In the genomic region with DNA sequence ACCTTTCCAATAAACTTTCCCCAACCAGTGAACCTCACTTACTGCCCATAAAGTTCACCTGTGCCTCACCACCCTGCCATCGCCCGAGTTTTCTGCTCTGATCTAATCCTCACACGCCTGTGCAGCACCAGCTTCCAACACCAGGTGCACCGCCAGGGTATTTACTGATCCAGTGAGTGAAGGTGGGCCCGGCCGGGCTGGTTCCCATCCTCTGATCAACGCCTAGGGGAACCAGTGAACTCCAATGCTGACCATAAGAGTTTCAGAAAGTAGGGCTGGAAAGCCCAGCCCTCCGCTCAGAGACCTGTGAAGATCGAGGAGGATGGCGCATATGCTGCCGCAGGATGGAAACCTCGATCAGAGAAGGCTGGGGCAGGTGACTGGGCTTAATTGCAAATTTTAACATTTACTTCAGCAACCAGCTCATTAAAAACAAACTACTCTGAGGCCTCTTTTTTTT, we compare ENCODE assay signal across 8 cellular contexts. TPM values are rescaled to one million over a fixed set of nuclear protein-coding genes. Genes with fewer than 3 reads are reported as not detected.
DNase-seq lines count a peak whose midpoint lies in the region; FAIRE-seq and TF ChIP-seq lines count a peak whose summit lies in the region.

No MANE protein-coding gene starts in this region.

- H2AK5ac ChIP-seq in mesendoderm (ENCODE audit: low read length): no peak overlapping the region

- H2BK5ac ChIP-seq in mesendoderm (ENCODE audit: low read length): no peak overlapping the region

- peak overlapping the region; percentile 52 for H3K27ac ChIP-seq in mesendoderm (ENCODE audit: low read depth, low read length)

- DNase-seq in GM12865 (ENCODE audit: low read depth) (peak; percentile 85), HEK293T (ENCODE audit: extremely low spot score) (peak; percentile 56), NCI-H1436 treated with DMSO at 0.1 percent for 48 hours (lab: John Stamatoyannopoulos, UW) (peak; percentile 29), choroid plexus epithelial cell (ENCODE audit: low read depth) (peak; percentile 38), mesendoderm (peak; percentile 84), HTR-8/SVneo (ENCODE audit: insufficient read length, low spot score) (no peak)
- peak; percentile 44 for DNase-seq in activated CD4-positive, CD25-positive, alpha-beta regulatory T cell treated with anti-CD3 and anti-CD28 coated beads, Interleukin-2, amount 50 U/mL, for 16 hours (ENCODE audit: low read depth, low spot score)
- DNase-seq in stimulated activated CD8-positive, alpha-beta memory T cell treated with anti-CD3 and anti-CD28 coated beads, Interleukin-7, amount 100 ng/mL, for 24 hours (ENCODE audit: low read depth): peak; percentile 38

- H2BK15ac ChIP-seq in mesendoderm (replicated peaks; ENCODE audit: low read depth): no peak overlapping the region

- H3K18ac ChIP-seq in mesendoderm (ENCODE audit: low read length): peak overlapping the region; percentile 96

- no peak overlapping the region for H3K23ac ChIP-seq in mesendoderm (ENCODE audit: low read length)

- peak overlapping the region; percentile 67 for H3K9ac ChIP-seq in mesendoderm (ENCODE audit: low read length)

- TF ChIP-seq CTCF in GM12865 (IDR thresholded peaks at IDR 0.05; ENCODE audit: insufficient read depth, low read depth, low read length, missing control alignments): peak; percentile 57
- peak; percentile 53 for TF ChIP-seq CTCF in choroid plexus epithelial cell (conservative IDR thresholded peaks at IDR 0.05; ENCODE audit: low read depth, low read length)

- no peak overlapping the region for H4K5ac ChIP-seq in mesendoderm (ENCODE audit: low read length)

- H3K4me1 ChIP-seq in mesendoderm (ENCODE audit: control insufficient read depth, low read depth, low read length): peaks cover 5% of the 10 kb centered on the region

- H3K4me3 ChIP-seq in GM12865 (ENCODE audit: low read depth, low read length) (peak overlapping the region; percentile 85), choroid plexus epithelial cell (ENCODE audit: low read depth, low read length) (peak overlapping the region; percentile 62), mesendoderm (ENCODE audit: low read length) (peak overlapping the region; percentile 61)

- peak overlapping the region; percentile 71 for H3K56ac ChIP-seq in mesendoderm (ENCODE audit: low read length)

- no peaks in the 10 kb centered on the region for H3K36me3 ChIP-seq in mesendoderm (ENCODE audit: control insufficient read depth, insufficient read depth, low read length)

- WGBS in mesendoderm (ENCODE audit: extremely low coverage, insufficient coverage, low lambda C conversion rate): no CpG with 5 or more reads among the region's 12 CpGs

- peak overlapping the region; percentile 71 for H3K4me2 ChIP-seq in mesendoderm (ENCODE audit: low read length)

- H2BK120ac ChIP-seq in mesendoderm (ENCODE audit: low read depth, low read length): no peak overlapping the region

- H3K27me3 ChIP-seq in mesendoderm (ENCODE audit: insufficient read depth, low read length, poor library complexity): no peaks in the 10 kb centered on the region

- H3K4ac ChIP-seq in mesendoderm (ENCODE audit: low read depth, low read length): peak overlapping the region; percentile 96

- H4K8ac ChIP-seq in mesendoderm (ENCODE audit: low read depth, low read length): peak overlapping the region; percentile 65

- FAIRE-seq in HTR-8/SVneo (lab: Jason Lieb, UNC): no peak

- POLR2A ChIA-PET in HEK293T (lab: Yijun Ruan, JAX): interaction anchor here (0.6 to 1.4 kb wide), 10 partner anchors 9 to 159 kb away, joined by 3 to 20 read pairs (median 5); partner anchors contain the start of genes ESYT1, RNF41 and ZC3H10

- CTCF ChIA-PET in HEK293T (lab: Yijun Ruan, JAX): interaction anchor here (0.7 to 1.0 kb wide), 2 partner anchors 24 to 38 kb away, joined by 3 to 5 read pairs; partner anchors contain the start of genes ESYT1 and SMARCC2

- peaks cover 4% of the 10 kb centered on the region for H3K79me1 ChIP-seq in mesendoderm (ENCODE audit: low read length)

- H3K79me2 ChIP-seq in mesendoderm (ENCODE audit: control insufficient read depth, insufficient read depth, low read length): peaks cover 3% of the 10 kb centered on the region

TF ChIP-seq in HEK293T, 16 proteins besides CTCF, POLR2A, EP300 and RAD21:
- TF ChIP-seq ZNF384 (IDR thresholded peaks at IDR 0.05): no peak
TF ChIP-seq in HEK293T: peak in this region for 0.

RNA-seq across cellular contexts. Expression of gene MYL6B, which starts 0.7 kb away (rescaled TPM):
- polyA plus RNA-seq in mesendoderm (2013, experiment 1 of 2): 121 TPM
- polyA plus RNA-seq in mesendoderm (2013, experiment 2 of 2): 137 TPM

RNA-seq across cellular contexts. Expression of gene MYL6, which starts 6.5 kb away (rescaled TPM):
- polyA plus RNA-seq in mesendoderm (2013, experiment 1 of 2): 1,964 TPM
- 1,941 TPM for polyA plus RNA-seq in mesendoderm (2013, experiment 2 of 2)

RNA-seq across cellular contexts. Expression of gene ESYT1, which starts 23.6 kb away (rescaled TPM):
- polyA plus RNA-seq in mesendoderm (2013, experiment 1 of 2): 55.9 TPM
- polyA plus RNA-seq in mesendoderm (2013, experiment 2 of 2): 55.7 TPM

RNA-seq across cellular contexts. Expression of gene ZC3H10, which starts 33.6 kb away (rescaled TPM):
- 2.1 TPM for polyA plus RNA-seq in mesendoderm (2013, experiment 1 of 2)
- polyA plus RNA-seq in mesendoderm (2013, experiment 2 of 2): 2.1 TPM

RNA-seq across cellular contexts. Expression of gene RPL41, which starts 35.3 kb away (rescaled TPM):
- 13,921 TPM for polyA plus RNA-seq in mesendoderm (2013, experiment 1 of 2)
- polyA plus RNA-seq in mesendoderm (2013, experiment 2 of 2): 13,663 TPM
